Comparison of ENCODE assay signal across 9 cellular contexts in the genomic region with DNA sequence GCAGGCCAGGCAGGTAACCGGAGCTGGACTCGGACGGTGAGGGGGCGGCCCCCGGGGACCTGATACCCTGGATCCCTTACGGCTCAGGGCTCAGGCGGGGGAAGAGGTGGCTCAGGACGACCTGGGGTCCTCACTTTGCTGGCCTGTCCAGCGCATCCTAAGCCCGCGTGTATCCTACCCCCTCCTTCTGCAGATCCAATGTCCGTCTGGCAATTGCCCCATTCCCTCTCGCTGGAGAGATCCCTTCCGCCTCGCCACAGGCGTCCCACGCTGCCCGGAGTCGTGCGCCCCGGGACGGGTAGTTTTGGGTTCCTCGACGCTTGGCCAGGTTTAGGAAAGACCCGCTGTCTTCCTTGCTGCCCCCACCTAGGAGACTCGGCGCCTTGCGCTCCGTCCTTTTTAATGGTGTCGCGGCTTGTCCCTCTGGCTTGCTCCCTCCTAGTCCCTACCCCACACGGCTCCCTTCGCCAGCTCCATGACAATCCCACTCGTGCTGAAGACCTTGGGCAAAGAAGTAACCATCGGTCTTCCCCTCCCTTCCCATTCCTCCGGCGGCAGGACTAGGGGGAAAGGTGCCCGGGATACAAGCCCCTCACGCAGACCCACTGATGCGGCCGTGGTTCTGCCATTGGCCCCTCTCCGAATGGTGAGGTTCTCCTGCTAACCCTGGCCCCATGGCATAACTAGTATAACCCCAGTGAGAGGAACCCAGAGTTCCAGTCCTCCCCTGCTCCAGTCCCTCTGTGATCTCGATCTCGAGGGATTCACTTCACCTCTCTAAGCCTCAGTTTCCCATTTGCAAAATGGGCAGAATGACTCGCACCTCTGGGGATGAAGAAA.
DNase-seq lines count a peak whose midpoint lies in the region; ATAC-seq lines count a peak whose summit lies in the region.
"Had no signal": no experiment of that assay in that cellular context is flagged by ENCODE, and none has a peak within 500 bp of the region (broad histone marks: within the 10 kb centered on the region; RNA-seq: fewer than 3 reads in every experiment).

No MANE protein-coding gene starts in this region.

- H3K27ac Mint-ChIP-seq in activated CD4-positive, alpha-beta T cell treated with anti-CD3 and anti-CD28 coated beads, Interleukin-2, amount 10 ng/mL, durations not matched to agents 7 days and 5 days, result no peak overlapping the region
- H3K27ac Mint-ChIP-seq in immature natural killer cell, result no peak overlapping the region
- H3K27ac Mint-ChIP-seq in stimulated activated effector memory CD8-positive, alpha-beta T cell treated with anti-CD3 and anti-CD28 coated beads, Interleukin-12 subunit alpha, Interleukin-12 subunit beta, amount 100 ng/mL, for 72 hours, result no peak overlapping the region

- POLR2A ChIA-PET in activated CD4-positive, alpha-beta T cell treated with anti-CD3 and anti-CD28 coated beads, Interleukin-2, amount 10 ng/mL, durations not matched to agents 7 days and 5 days (lab: Charles Lee), result no interaction called here

- peak overlapping the region; percentile 19 for H3K4me3 Mint-ChIP-seq in activated CD4-positive, alpha-beta T cell treated with anti-CD3 and anti-CD28 coated beads, Interleukin-2, amount 10 ng/mL, durations not matched to agents 7 days and 5 days
- H3K4me3 Mint-ChIP-seq in immature natural killer cell, result peak overlapping the region; percentile 49 to 74 (median 66)
- peak overlapping the region; percentile 78 for H3K4me3 Mint-ChIP-seq in stimulated activated effector memory CD8-positive, alpha-beta T cell treated with anti-CD3 and anti-CD28 coated beads, Interleukin-12 subunit alpha, Interleukin-12 subunit beta, amount 100 ng/mL, for 72 hours

- DNase-seq in activated CD4-positive, alpha-beta T cell treated with anti-CD3 and anti-CD28 coated beads, Interleukin-2, amount 10 ng/mL, durations not matched to agents 7 days and 5 days, result no peak
- no peak for DNase-seq in activated CD4-positive, alpha-beta T cell treated with anti-CD3 and anti-CD28 coated beads, Interleukin-2, amount 50 U/mL, for 4 hours
- peak; percentile 35 to 38 for DNase-seq in activated T-cell treated with anti-CD3 and anti-CD28 coated beads, Interleukin-2, amount 50 U/mL, for 48 hours
- no peak for DNase-seq in immature natural killer cell
- DNase-seq in stimulated activated effector memory CD8-positive, alpha-beta T cell treated with anti-CD3 and anti-CD28 coated beads, Interleukin-12 subunit alpha, Interleukin-12 subunit beta, amount 100 ng/mL, for 72 hours (ENCODE audit: low spot score in 2 of 2), result no peak
- DNase-seq in pons (ENCODE audit: low spot score), result no peak
- DNase-seq: kidney glomerular epithelial cell had no signal

- peaks cover 76% of the 10 kb centered on the region for H3K27me3 Mint-ChIP-seq in activated CD4-positive, alpha-beta T cell treated with anti-CD3 and anti-CD28 coated beads, Interleukin-2, amount 10 ng/mL, durations not matched to agents 7 days and 5 days
- peaks cover 25 to 43% (median 26%) of the 10 kb centered on the region in 3 donors for H3K27me3 Mint-ChIP-seq in immature natural killer cell (ENCODE audit: low read depth in 3 of 3)

- CTCF ChIA-PET in activated CD4-positive, alpha-beta T cell treated with anti-CD3 and anti-CD28 coated beads, Interleukin-2, amount 10 ng/mL, durations not matched to agents 7 days and 5 days (lab: Charles Lee), result interaction anchor here (1.1 to 2.0 kb wide), 2 partner anchors 10 to 47 kb away, joined by 3 to 6 read pairs; no protein-coding TSS in a partner anchor

- peaks cover 3% of the 10 kb centered on the region for H3K36me3 Mint-ChIP-seq in activated CD4-positive, alpha-beta T cell treated with anti-CD3 and anti-CD28 coated beads, Interleukin-2, amount 10 ng/mL, durations not matched to agents 7 days and 5 days (ENCODE audit: low read depth)
- no peaks in the 10 kb centered on the region for H3K36me3 Mint-ChIP-seq in immature natural killer cell
- peaks cover 9% of the 10 kb centered on the region for H3K36me3 Mint-ChIP-seq in stimulated activated effector memory CD8-positive, alpha-beta T cell treated with anti-CD3 and anti-CD28 coated beads, Interleukin-12 subunit alpha, Interleukin-12 subunit beta, amount 100 ng/mL, for 72 hours

- peaks cover 41% of the 10 kb centered on the region for H3K4me1 Mint-ChIP-seq in activated CD4-positive, alpha-beta T cell treated with anti-CD3 and anti-CD28 coated beads, Interleukin-2, amount 10 ng/mL, durations not matched to agents 7 days and 5 days
- H3K4me1 Mint-ChIP-seq in immature natural killer cell, result peaks cover 44% of the 10 kb centered on the region in 2 donors
- peaks cover 51% of the 10 kb centered on the region for H3K4me1 Mint-ChIP-seq in stimulated activated effector memory CD8-positive, alpha-beta T cell treated with anti-CD3 and anti-CD28 coated beads, Interleukin-12 subunit alpha, Interleukin-12 subunit beta, amount 100 ng/mL, for 72 hours

- no peak for ATAC-seq in stimulated activated effector memory CD8-positive, alpha-beta T cell treated with anti-CD3 and anti-CD28 coated beads, Interleukin-12 subunit alpha, Interleukin-12 subunit beta, amount 100 ng/mL, for 72 hours
- ATAC-seq in HG03342 (IDR thresholded peaks at IDR 0.05; ENCODE audit: unreplicated experiment) (no peak), GM18867 (IDR thresholded peaks at IDR 0.05; ENCODE audit: unreplicated experiment) (no peak)

- H3K9me3 Mint-ChIP-seq in activated CD4-positive, alpha-beta T cell treated with anti-CD3 and anti-CD28 coated beads, Interleukin-2, amount 10 ng/mL, durations not matched to agents 7 days and 5 days, result no peaks in the 10 kb centered on the region
- no peaks in the 10 kb centered on the region for H3K9me3 Mint-ChIP-seq in immature natural killer cell
- no peaks in the 10 kb centered on the region for H3K9me3 Mint-ChIP-seq in stimulated activated effector memory CD8-positive, alpha-beta T cell treated with anti-CD3 and anti-CD28 coated beads, Interleukin-12 subunit alpha, Interleukin-12 subunit beta, amount 100 ng/mL, for 72 hours

Comparison
In these comparisons a context has a peak if more than half of its experiments do, and no peak if none do; other contexts are left out.
1. DNase-seq: peak in activated T-cell treated with anti-CD3 and anti-CD28 coated beads, Interleukin-2, amount 50 U/mL, for 48 hours (2 of 2); none in activated CD4-positive, alpha-beta T cell treated with anti-CD3 and anti-CD28 coated beads, Interleukin-2, amount 10 ng/mL, durations not matched to agents 7 days and 5 days (single experiment), activated CD4-positive, alpha-beta T cell treated with anti-CD3 and anti-CD28 coated beads, Interleukin-2, amount 50 U/mL, for 4 hours (0 of 2), immature natural killer cell (0 of 3), stimulated activated effector memory CD8-positive, alpha-beta T cell treated with anti-CD3 and anti-CD28 coated beads, Interleukin-12 subunit alpha, Interleukin-12 subunit beta, amount 100 ng/mL, for 72 hours (0 of 2) and pons (single experiment).
2. H3K4me3 Mint-ChIP-seq: peak in every context shown above with its lines; median percentile 78 in stimulated activated effector memory CD8-positive, alpha-beta T cell treated with anti-CD3 and anti-CD28 coated beads, Interleukin-12 subunit alpha, Interleukin-12 subunit beta, amount 100 ng/mL, for 72 hours; 66 in immature natural killer cell; 19 in activated CD4-positive, alpha-beta T cell treated with anti-CD3 and anti-CD28 coated beads, Interleukin-2, amount 10 ng/mL, durations not matched to agents 7 days and 5 days.